Comparison of ENCODE assay signal across 25 cellular contexts in the genomic region with DNA sequence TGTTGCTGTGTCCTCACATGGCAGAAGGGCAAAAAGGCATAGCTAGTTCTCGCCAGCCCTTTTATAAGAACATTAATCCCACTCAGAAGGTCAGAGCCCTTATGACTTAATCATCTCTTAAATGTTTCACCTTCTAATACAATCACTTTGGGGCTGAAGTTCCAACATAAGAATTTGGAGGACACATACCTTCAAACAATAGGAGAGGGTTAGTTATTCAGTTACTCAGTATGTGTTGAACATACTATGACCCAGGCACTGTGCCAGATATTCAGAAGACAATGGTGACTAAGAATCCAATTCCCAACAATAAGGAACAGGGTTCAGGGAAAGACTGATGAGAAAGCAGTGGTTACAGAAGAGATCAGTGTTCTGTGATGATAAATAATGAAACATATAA.
DNase-seq lines count a peak whose midpoint lies in the region; ATAC-seq and TF ChIP-seq lines count a peak whose summit lies in the region.
"Had no signal": no experiment of that assay in that cellular context is flagged by ENCODE, and none has a peak within 500 bp of the region (broad histone marks: within the 10 kb centered on the region; RNA-seq: fewer than 3 reads in every experiment).

No MANE protein-coding gene starts in this region.

- H3K36me3 ChIP-seq in HAP-1 (replicated peaks) (no peaks in the 10 kb centered on the region), SJSA1 (no peaks in the 10 kb centered on the region)
- H3K36me3 ChIP-seq: BLaER1, heart left ventricle, ovary, stomach, tibial artery had no signal

- H3K9me3 ChIP-seq in HAP-1 (no peaks in the 10 kb centered on the region), SJSA1 (replicated peaks) (peaks cover 4% of the 10 kb centered on the region; the same call in 1 of the 2 replicates)
- H3K9me3 ChIP-seq: BLaER1, ovary, tibial artery had no signal

- no peak for TF ChIP-seq CTCF in epithelial cell of esophagus (IDR thresholded peaks at IDR 0.05; ENCODE audit: insufficient read depth, low read depth, low read length, missing control alignments)

- peaks cover 8% of the 10 kb centered on the region; the same call in 1 of the 2 replicates for H3K4me1 ChIP-seq in HAP-1
- peaks cover 15% of the 10 kb centered on the region for H3K4me1 ChIP-seq in SJSA1 (replicated peaks)
- H3K4me1 ChIP-seq: BLaER1, heart left ventricle, stomach, tibial artery had no signal

- no peak for ATAC-seq in GM21737 (IDR thresholded peaks at IDR 0.05; ENCODE audit: unreplicated experiment)
- ATAC-seq: activated CD8-positive, alpha-beta T cell treated with anti-CD3 and anti-CD28 coated beads, Interleukin-2, amount 10 ng/mL, durations not matched to agents 7 days and 5 days; GM12878; heart left ventricle; T-helper 17 cell had no signal

- in situ Hi-C loops in HAP-1 (cut with MboI; ENCODE audit: low sequenced_read_pairs), result no loop called here

- DNase-seq in HAP-1 (ENCODE audit: low spot score in 2 of 2) (peak; percentile 67 to 83), SJSA1 (ENCODE audit: low read depth in 1 of 2, low spot score in 2 of 2) (peak; percentile 71 to 77), epithelial cell of esophagus (ENCODE audit: low read depth) (peak; percentile 9), mucosa of gallbladder (ENCODE audit: low spot score) (peak; percentile 65), occipital lobe (lab: John Stamatoyannopoulos, UW) (no peak), activated gamma-delta T cell treated with Interleukin-2 at 50 U/mL for 16 hours (no peak)
- DNase-seq: activated CD8-positive, alpha-beta T cell treated with anti-CD3 and anti-CD28 coated beads, Interleukin-2, amount 10 ng/mL, durations not matched to agents 7 days and 5 days; activated T-cell treated with anti-CD3 and anti-CD28 coated beads for 4 hours; cerebellar nuclear complex; COR-L47; heart left ventricle; NCI-H1105 treated with DMSO at 0.1 percent for 48 hours; NCI-H2029 treated with DMSO at 0.1 percent for 48 hours; NCI-H345; nephron progenitor cell; ovary; stimulated activated CD4-positive, alpha-beta T cell treated with anti-CD3 and anti-CD28 coated beads, Interleukin-2, amount 100 ng/mL, for 24 hours; stomach; T-helper 17 cell; tibial artery had no signal

- H3K27me3 ChIP-seq in HAP-1 (ENCODE audit: low read depth) (no peaks in the 10 kb centered on the region), SJSA1 (replicated peaks) (no peaks in the 10 kb centered on the region)
- H3K27me3 ChIP-seq: BLaER1, heart left ventricle, ovary, stomach, tibial artery had no signal

- H3K4me3 ChIP-seq in HAP-1, result no peak overlapping the region
- no peak overlapping the region for H3K4me3 ChIP-seq in SJSA1
- no peak overlapping the region for H3K4me3 ChIP-seq in epithelial cell of esophagus (ENCODE audit: low read length)
- H3K4me3 ChIP-seq: BLaER1, GM12878, heart left ventricle, lung, ovary, SK-N-MC, stomach, tibial artery had no signal

- peak overlapping the region; percentile 58 for H3K27ac ChIP-seq in SJSA1
- H3K27ac ChIP-seq: BLaER1, heart left ventricle, ovary, SK-N-MC, stomach, tibial artery had no signal

Comparison
In these comparisons a context has a peak if more than half of its experiments do, and no peak if none do; other contexts are left out.
1. DNase-seq: peak in HAP-1 (2 of 2), SJSA1 (2 of 2), epithelial cell of esophagus (single experiment) and mucosa of gallbladder (single experiment); none in occipital lobe (single experiment) and activated gamma-delta T cell treated with Interleukin-2 at 50 U/mL for 16 hours (single experiment).